In the genomic region with DNA sequence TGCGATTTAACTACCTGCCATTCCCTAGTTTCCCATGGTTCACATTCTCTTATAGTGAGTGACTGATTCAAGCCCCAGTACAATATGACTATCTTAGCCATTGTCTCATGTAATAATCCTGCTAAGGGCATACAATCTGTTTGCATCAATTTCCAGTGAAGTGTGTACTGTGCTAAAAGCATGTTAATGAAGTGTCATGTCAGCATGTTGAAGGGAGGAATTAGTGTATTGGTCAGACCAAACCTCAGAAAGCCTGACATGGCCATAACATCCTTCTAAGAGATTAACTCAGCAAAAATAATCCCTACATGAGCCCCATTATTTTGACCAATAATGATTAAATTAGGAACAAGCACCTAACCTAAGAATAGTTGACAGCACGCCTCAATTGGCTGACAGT, we compare ENCODE assay signal across 2 cellular contexts.
A peak's percentile ranks its signal among the peaks of the same experiment; 100 is the strongest.
TF ChIP-seq lines count a peak whose summit lies in the region.

No MANE protein-coding gene starts in this region.

TF ChIP-seq in IMR-90, 13 proteins besides CTCF, POLR2A, EP300 and RAD21 (continued from another document):
- TF ChIP-seq, protein P1, sequence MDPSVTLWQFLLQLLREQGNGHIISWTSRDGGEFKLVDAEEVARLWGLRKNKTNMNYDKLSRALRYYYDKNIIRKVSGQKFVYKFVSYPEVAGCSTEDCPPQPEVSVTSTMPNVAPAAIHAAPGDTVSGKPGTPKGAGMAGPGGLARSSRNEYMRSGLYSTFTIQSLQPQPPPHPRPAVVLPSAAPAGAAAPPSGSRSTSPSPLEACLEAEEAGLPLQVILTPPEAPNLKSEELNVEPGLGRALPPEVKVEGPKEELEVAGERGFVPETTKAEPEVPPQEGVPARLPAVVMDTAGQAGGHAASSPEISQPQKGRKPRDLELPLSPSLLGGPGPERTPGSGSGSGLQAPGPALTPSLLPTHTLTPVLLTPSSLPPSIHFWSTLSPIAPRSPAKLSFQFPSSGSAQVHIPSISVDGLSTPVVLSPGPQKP (IDR thresholded peaks at IDR 0.05; ENCODE audit: borderline replicate concordance, low read depth, low read length), result no peak
- TF ChIP-seq BHLHE40 (IDR thresholded peaks at IDR 0.05; ENCODE audit: low read depth, low read length), result no peak
- no peak for TF ChIP-seq SMC3 (IDR thresholded peaks at IDR 0.05; ENCODE audit: low read depth, low read length)

TF ChIP-seq in K562, 482 proteins besides CTCF, POLR2A, EP300 and RAD21 (continued from another document):
- TF ChIP-seq, protein P2, sequence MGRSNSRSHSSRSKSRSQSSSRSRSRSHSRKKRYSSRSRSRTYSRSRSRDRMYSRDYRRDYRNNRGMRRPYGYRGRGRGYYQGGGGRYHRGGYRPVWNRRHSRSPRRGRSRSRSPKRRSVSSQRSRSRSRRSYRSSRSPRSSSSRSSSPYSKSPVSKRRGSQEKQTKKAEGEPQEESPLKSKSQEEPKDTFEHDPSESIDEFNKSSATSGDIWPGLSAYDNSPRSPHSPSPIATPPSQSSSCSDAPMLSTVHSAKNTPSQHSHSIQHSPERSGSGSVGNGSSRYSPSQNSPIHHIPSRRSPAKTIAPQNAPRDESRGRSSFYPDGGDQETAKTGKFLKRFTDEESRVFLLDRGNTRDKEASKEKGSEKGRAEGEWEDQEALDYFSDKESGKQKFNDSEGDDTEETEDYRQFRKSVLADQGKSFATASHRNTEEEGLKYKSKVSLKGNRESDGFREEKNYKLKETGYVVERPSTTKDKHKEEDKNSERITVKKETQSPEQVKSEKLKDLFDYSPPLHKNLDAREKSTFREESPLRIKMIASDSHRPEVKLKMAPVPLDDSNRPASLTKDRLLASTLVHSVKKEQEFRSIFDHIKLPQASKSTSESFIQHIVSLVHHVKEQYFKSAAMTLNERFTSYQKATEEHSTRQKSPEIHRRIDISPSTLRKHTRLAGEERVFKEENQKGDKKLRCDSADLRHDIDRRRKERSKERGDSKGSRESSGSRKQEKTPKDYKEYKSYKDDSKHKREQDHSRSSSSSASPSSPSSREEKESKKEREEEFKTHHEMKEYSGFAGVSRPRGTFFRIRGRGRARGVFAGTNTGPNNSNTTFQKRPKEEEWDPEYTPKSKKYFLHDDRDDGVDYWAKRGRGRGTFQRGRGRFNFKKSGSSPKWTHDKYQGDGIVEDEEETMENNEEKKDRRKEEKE (IDR thresholded peaks at IDR 0.05; ENCODE audit: borderline replicate concordance in 1 of 2, control insufficient read depth in 1 of 2, low read depth in 2 of 2, low read length in 1 of 2), result no peak
- TF ChIP-seq C11orf30 (IDR thresholded peaks at IDR 0.05; ENCODE audit: low read depth), result peak; percentile 20; the same call in 1 of the 2 replicates
- no peak for TF ChIP-seq FOXJ3 (CRISPR knock-in tag; IDR thresholded peaks at IDR 0.05)
- TF ChIP-seq, protein P3, sequence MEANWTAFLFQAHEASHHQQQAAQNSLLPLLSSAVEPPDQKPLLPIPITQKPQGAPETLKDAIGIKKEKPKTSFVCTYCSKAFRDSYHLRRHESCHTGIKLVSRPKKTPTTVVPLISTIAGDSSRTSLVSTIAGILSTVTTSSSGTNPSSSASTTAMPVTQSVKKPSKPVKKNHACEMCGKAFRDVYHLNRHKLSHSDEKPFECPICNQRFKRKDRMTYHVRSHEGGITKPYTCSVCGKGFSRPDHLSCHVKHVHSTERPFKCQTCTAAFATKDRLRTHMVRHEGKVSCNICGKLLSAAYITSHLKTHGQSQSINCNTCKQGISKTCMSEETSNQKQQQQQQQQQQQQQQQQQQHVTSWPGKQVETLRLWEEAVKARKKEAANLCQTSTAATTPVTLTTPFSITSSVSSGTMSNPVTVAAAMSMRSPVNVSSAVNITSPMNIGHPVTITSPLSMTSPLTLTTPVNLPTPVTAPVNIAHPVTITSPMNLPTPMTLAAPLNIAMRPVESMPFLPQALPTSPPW (CRISPR knock-in tag; IDR thresholded peaks at IDR 0.05), result no peak
- TF ChIP-seq MCM3 (IDR thresholded peaks at IDR 0.05), result no peak
- TF ChIP-seq, protein P4, sequence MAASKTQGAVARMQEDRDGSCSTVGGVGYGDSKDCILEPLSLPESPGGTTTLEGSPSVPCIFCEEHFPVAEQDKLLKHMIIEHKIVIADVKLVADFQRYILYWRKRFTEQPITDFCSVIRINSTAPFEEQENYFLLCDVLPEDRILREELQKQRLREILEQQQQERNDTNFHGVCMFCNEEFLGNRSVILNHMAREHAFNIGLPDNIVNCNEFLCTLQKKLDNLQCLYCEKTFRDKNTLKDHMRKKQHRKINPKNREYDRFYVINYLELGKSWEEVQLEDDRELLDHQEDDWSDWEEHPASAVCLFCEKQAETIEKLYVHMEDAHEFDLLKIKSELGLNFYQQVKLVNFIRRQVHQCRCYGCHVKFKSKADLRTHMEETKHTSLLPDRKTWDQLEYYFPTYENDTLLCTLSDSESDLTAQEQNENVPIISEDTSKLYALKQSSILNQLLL (CRISPR knock-in tag; IDR thresholded peaks at IDR 0.05; ENCODE audit: borderline replicate concordance), result no peak
- no peak for TF ChIP-seq FIP1L1 (IDR thresholded peaks at IDR 0.05; ENCODE audit: low read depth, low read length, poor library complexity, severe bottlenecking)
- TF ChIP-seq, protein P5, sequence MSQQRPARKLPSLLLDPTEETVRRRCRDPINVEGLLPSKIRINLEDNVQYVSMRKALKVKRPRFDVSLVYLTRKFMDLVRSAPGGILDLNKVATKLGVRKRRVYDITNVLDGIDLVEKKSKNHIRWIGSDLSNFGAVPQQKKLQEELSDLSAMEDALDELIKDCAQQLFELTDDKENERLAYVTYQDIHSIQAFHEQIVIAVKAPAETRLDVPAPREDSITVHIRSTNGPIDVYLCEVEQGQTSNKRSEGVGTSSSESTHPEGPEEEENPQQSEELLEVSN (IDR thresholded peaks at IDR 0.05; ENCODE audit: borderline replicate concordance in 1 of 2, extremely low read depth in 1 of 2, insufficient read depth in 1 of 2, insufficient read length in 1 of 2, low read depth in 1 of 2, low read length in 1 of 2, poor library complexity in 1 of 2, severe bottlenecking in 1 of 2), result no peak
- no peak for TF ChIP-seq SIN3A (IDR thresholded peaks at IDR 0.05; ENCODE audit: borderline replicate concordance in 2 of 2, control insufficient read depth in 1 of 2, low read depth in 2 of 2, low read length in 2 of 2)
- no peak for TF ChIP-seq ZNF79 (CRISPR knock-in tag; IDR thresholded peaks at IDR 0.05; ENCODE audit: low read depth)
- no peak for TF ChIP-seq SMARCA5 (IDR thresholded peaks at IDR 0.05)
- no peak for TF ChIP-seq NFIC (IDR thresholded peaks at IDR 0.05)
- no peak for TF ChIP-seq ZNF696 (CRISPR knock-in tag; conservative IDR thresholded peaks at IDR 0.05)
